32 cellular contexts compared by ENCODE assay signal in genomic region chr4:53421791-53422190, GRCh38.
"Had no signal": no experiment of that assay in that cellular context is flagged by ENCODE, and none has a peak within 500 bp of the region (broad histone marks: within the 10 kb centered on the region; RNA-seq: fewer than 3 reads in every experiment).

No MANE protein-coding gene starts in this region.

- H3K9me3 ChIP-seq: gastrocnemius medialis had no signal

- H3K27ac Mint-ChIP-seq: activated B cell treated with CpG ODN at 0.5 μM for 24 hours; activated CD8-positive, alpha-beta T cell treated with anti-CD3 and anti-CD28 coated beads for 36 hours; activated naive CD8-positive, alpha-beta T cell; activated T-helper 17 cell treated with anti-CD3 and anti-CD28 coated beads, Interleukin-2, amount 50 U/mL, for 72 hours; dendritic cell treated with granulocyte-macrophage colony-stimulating factor and Interleukin-4, amounts not matched to agents 40 ng/mL and 50 ng/mL, for 4 days; endodermal cell; T-helper 17 cell; T-helper 2 cell treated with Interferon-gamma antibody and Interleukin-4, amounts not matched to agents 5 μg/mL and 100 μg/mL, for 36 hours had no signal

- H3K4me1 ChIP-seq: gastrocnemius medialis had no signal

- H3K27me3 ChIP-seq: brain microvascular endothelial cell, dorsolateral prefrontal cortex, gastrocnemius medialis had no signal

- H3K4me3 Mint-ChIP-seq: activated B cell treated with CpG ODN at 0.5 μM for 24 hours; activated CD8-positive, alpha-beta T cell treated with anti-CD3 and anti-CD28 coated beads for 36 hours; activated naive CD8-positive, alpha-beta T cell; activated T-cell treated with anti-CD3 and anti-CD28 coated beads, Interleukin-2, amount 50 U/mL, for 4 hours; activated T-helper 17 cell treated with anti-CD3 and anti-CD28 coated beads, Interleukin-2, amount 50 U/mL, for 72 hours; central memory CD8-positive, alpha-beta T cell; dendritic cell treated with granulocyte-macrophage colony-stimulating factor and Interleukin-4, amounts not matched to agents 40 ng/mL and 50 ng/mL, for 4 days; endodermal cell; T-helper 17 cell; T-helper 2 cell treated with Interferon-gamma antibody and Interleukin-4, amounts not matched to agents 5 μg/mL and 100 μg/mL, for 36 hours had no signal

- H3K36me3 ChIP-seq: brain microvascular endothelial cell had no signal

- H3K27ac ChIP-seq: brain microvascular endothelial cell, coronary artery, gastrocnemius medialis, WERI-Rb-1 had no signal

- H3K4me1 Mint-ChIP-seq: activated B cell treated with CpG ODN at 0.5 μM for 24 hours, endodermal cell had no signal

- H3K9me3 Mint-ChIP-seq: activated B cell treated with CpG ODN at 0.5 μM for 24 hours; activated CD8-positive, alpha-beta T cell treated with anti-CD3 and anti-CD28 coated beads for 36 hours; activated T-cell treated with anti-CD3 and anti-CD28 coated beads, Interleukin-2, amount 50 U/mL, for 4 hours; activated T-helper 17 cell treated with anti-CD3 and anti-CD28 coated beads, Interleukin-2, amount 50 U/mL, for 72 hours; central memory CD8-positive, alpha-beta T cell; dendritic cell treated with granulocyte-macrophage colony-stimulating factor and Interleukin-4, amounts not matched to agents 40 ng/mL and 50 ng/mL, for 4 days; endodermal cell; T-helper 2 cell treated with Interferon-gamma antibody and Interleukin-4, amounts not matched to agents 5 μg/mL and 100 μg/mL, for 36 hours had no signal

- ATAC-seq: activated CD4-positive, CD25-positive, alpha-beta regulatory T cell treated with anti-CD3 and anti-CD28 coated beads, Interleukin-2, amount 50 U/mL, for 24 hours; activated CD8-positive, alpha-beta T cell treated with anti-CD3 and anti-CD28 coated beads for 36 hours; activated T-cell treated with anti-CD3 and anti-CD28 coated beads, Interleukin-2, amount 50 U/mL, for 4 hours; activated T-helper 17 cell treated with anti-CD3 and anti-CD28 coated beads, Interleukin-2, amount 50 U/mL, for 72 hours; esophagus mucosa; gastrocnemius medialis; T-helper 17 cell had no signal

- DNase-seq: activated B cell treated with CpG ODN at 0.5 μM for 24 hours; activated CD4-positive, alpha-beta T cell treated with anti-CD3 and anti-CD28 coated beads for 48 hours; activated CD4-positive, alpha-beta T cell treated with anti-CD3 and anti-CD28 coated beads, Interleukin-2, amount 50 U/mL, for 1 hour; activated CD4-positive, alpha-beta T cell treated with anti-CD3 and anti-CD28 coated beads, Interleukin-2, amount 50 U/mL, for 48 hours; activated CD8-positive, alpha-beta memory T cell treated with anti-CD3 and anti-CD28 coated beads for 24 hours; activated CD8-positive, alpha-beta T cell treated with anti-CD3 and anti-CD28 coated beads for 36 hours; activated effector memory CD4-positive, alpha-beta T cell treated with Interleukin-2 at 50 U/mL for 16 hours; activated gamma-delta T cell treated with Interleukin-2 at 50 U/mL for 16 hours; activated naive CD4-positive, alpha-beta T cell treated with anti-CD3 and anti-CD28 coated beads, Interleukin-2, amount 50 U/mL, for 16 hours; activated naive CD4-positive, alpha-beta T cell treated with Interleukin-2 at 50 U/mL for 16 hours; activated T-cell treated with anti-CD3 and anti-CD28 coated beads, Interleukin-2, amount 50 U/mL, for 4 hours; amniotic stem cell; anterior cingulate cortex; brain microvascular endothelial cell; dorsolateral prefrontal cortex; effector memory CD4-positive, alpha-beta T cell; endodermal cell; foreskin fibroblast; gastrocnemius medialis; head of caudate nucleus; T-helper 1 cell; T-helper 17 cell; T1000; WERI-Rb-1 had no signal

- H3K4me3 ChIP-seq: coronary artery, gastrocnemius medialis had no signal

- H3K27me3 Mint-ChIP-seq: activated B cell treated with CpG ODN at 0.5 μM for 24 hours; activated CD8-positive, alpha-beta T cell treated with anti-CD3 and anti-CD28 coated beads for 36 hours; activated naive CD8-positive, alpha-beta T cell; activated T-helper 17 cell treated with anti-CD3 and anti-CD28 coated beads, Interleukin-2, amount 50 U/mL, for 72 hours; central memory CD8-positive, alpha-beta T cell; dendritic cell treated with granulocyte-macrophage colony-stimulating factor and Interleukin-4, amounts not matched to agents 40 ng/mL and 50 ng/mL, for 4 days; T-helper 17 cell had no signal
